In genomic region chr16:23147666-23148065, GRCh38 we compare ENCODE assay signal across 11 cellular contexts. TPM values are rescaled to one million over a fixed set of nuclear protein-coding genes. Genes with fewer than 3 reads are reported as not detected.
DNase-seq lines count a peak whose midpoint lies in the region; ATAC-seq and TF ChIP-seq lines count a peak whose summit lies in the region.
"Had no signal": no experiment of that assay in that cellular context is flagged by ENCODE, and none has a peak within 500 bp of the region (broad histone marks: within the 10 kb centered on the region; RNA-seq: fewer than 3 reads in every experiment).

No MANE protein-coding gene starts in this region.

- H3K4me3 ChIP-seq in right atrium auricular region (peak overlapping the region; percentile 55 to 69), astrocyte of the spinal cord (ENCODE audit: low read depth, low read length) (peak overlapping the region; percentile 55), left lung (peak overlapping the region; percentile 56 to 76), vagina (peak overlapping the region; percentile 69 to 85)

- H3K4me1 ChIP-seq in right atrium auricular region: peaks cover 0 to 63% of the 10 kb centered on the region in 2 donors
- H3K4me1 ChIP-seq in left lung: peaks cover 13 to 41% of the 10 kb centered on the region in 2 donors
- H3K4me1 ChIP-seq in vagina: peaks cover 68% of the 10 kb centered on the region

- in situ Hi-C loops in astrocyte of the spinal cord (cut with HindIII; ENCODE audit: low sequenced_read_pairs): no loop called here

- H3K27me3 ChIP-seq in right atrium auricular region (no peaks in the 10 kb centered on the region), left lung (no peaks in the 10 kb centered on the region), vagina (no peaks in the 10 kb centered on the region)

- ATAC-seq in left cardiac atrium (no peak), left lung (no peak), GM19324 (IDR thresholded peaks at IDR 0.05; ENCODE audit: low FRiP score, unreplicated experiment) (no peak)

- intact Hi-C loops in left cardiac atrium (cut with DNase I): loop anchor here (5.0 kb wide), 2 partner anchors 40 to 75 kb away; no protein-coding TSS in a partner anchor
- intact Hi-C loops in left lung (cut with DNase I): no loop called here
- intact Hi-C loops in vagina (cut with DNase I): no loop called here

- DNase-seq in right atrium auricular region (ENCODE audit: low spot score): no peak
- no peak for DNase-seq in left cardiac atrium
- DNase-seq in astrocyte of the spinal cord (ENCODE audit: low read depth, low spot score): no peak
- no peak for DNase-seq in left lung
- DNase-seq in vagina (ENCODE audit: extremely low spot score in 2 of 2): no peak
- DNase-seq in HT-29 (ENCODE audit: low spot score): no peak
- DNase-seq in A172 (ENCODE audit: low spot score): no peak
- DNase-seq: COR-L47, occipital lobe had no signal

- H3K27ac ChIP-seq in right atrium auricular region: peak overlapping the region; percentile 79 to 80
- no peak overlapping the region for H3K27ac ChIP-seq in left lung
- H3K27ac ChIP-seq in vagina: peak overlapping the region; percentile 90

- no peaks in the 10 kb centered on the region for H3K9me3 ChIP-seq in right atrium auricular region
- H3K9me3 ChIP-seq in left lung: no peaks in the 10 kb centered on the region
- H3K9me3 ChIP-seq in vagina: no peaks in the 10 kb centered on the region

- H3K36me3 ChIP-seq in right atrium auricular region (no peaks in the 10 kb centered on the region), left lung (no peaks in the 10 kb centered on the region), vagina (no peaks in the 10 kb centered on the region)

- TF ChIP-seq CTCF in right atrium auricular region (IDR thresholded peaks at IDR 0.05): no peak
- TF ChIP-seq CTCF in astrocyte of the spinal cord (IDR thresholded peaks at IDR 0.05; ENCODE audit: low read depth, low read length): no peak
- TF ChIP-seq CTCF in left lung (IDR thresholded peaks at IDR 0.05): no peak
- no peak for TF ChIP-seq CTCF in vagina (IDR thresholded peaks at IDR 0.05)

- TF ChIP-seq POLR2A in vagina (IDR thresholded peaks at IDR 0.05): no peak

RNA-seq across cellular contexts. Expression of gene USP31, which starts 1.6 kb away (rescaled TPM):
- 10 to 100 TPM; 19.7 to 29.0 TPM for total RNA-seq in right atrium auricular region
- 10 to 100 TPM; 24.0 to 31.1 TPM for total RNA-seq in left cardiac atrium
- total RNA-seq in left lung: 10 to 100 TPM; 10.9 to 17.7 TPM
- total RNA-seq in vagina: 32.2 TPM
- total RNA-seq in HT-29 (2014; rRNA removed; shearing (Covaris generic)): 7.7 and 8.5 TPM in 2 replicates
- total RNA-seq in A172 (2014; rRNA removed; shearing (Covaris generic)): 3.8 and 6.3 TPM in 2 replicates

RNA-seq across cellular contexts. Expression of gene SCNN1G, which starts 34.9 kb away (rescaled TPM):
- not detected for total RNA-seq in right atrium auricular region
- total RNA-seq in left cardiac atrium: under 1 TPM in 1 of 2 donors, not detected in 1; 0.13 TPM
- 1 to 10 TPM; 5.4 to 7.8 TPM for total RNA-seq in left lung
- total RNA-seq in vagina: 26.5 TPM
- total RNA-seq in HT-29 (2014; rRNA removed; shearing (Covaris generic)): not detected in 2 replicates
- not detected in 2 replicates for total RNA-seq in A172 (2014; rRNA removed; shearing (Covaris generic))
- total RNA-seq: NCI-H460 had no signal

Comparison
In these comparisons a context has a peak if more than half of its experiments do, and no peak if none do; other contexts are left out.
1. H3K27ac ChIP-seq: peak in right atrium auricular region (2 of 2) and vagina (single experiment); none in left lung (0 of 2).
2. intact Hi-C loops: an anchor here in left cardiac atrium (5.0 kb wide); none called in left lung and vagina.
3. Peak in every context shown above with its lines, with median percentiles within 50 percentile points of each other: H3K4me3 ChIP-seq.